ENCODE assay signal across 8 cellular contexts in genomic region chr4:77308843-77309242, GRCh38.
DNase-seq lines count a peak whose midpoint lies in the region; ATAC-seq, FAIRE-seq and TF ChIP-seq lines count a peak whose summit lies in the region.

No MANE protein-coding gene starts in this region.

- H3K23ac ChIP-seq in neuronal stem cell (ENCODE audit: low read depth, low read length, poor library complexity), result no peak overlapping the region

- no peak overlapping the region for H2BK15ac ChIP-seq in neuronal stem cell (ENCODE audit: low read length)

- H2BK12ac ChIP-seq in neuronal stem cell (ENCODE audit: low read length), result no peak overlapping the region

- no peak overlapping the region for H4K8ac ChIP-seq in neuronal stem cell (ENCODE audit: low read depth, low read length)

- no peak for TF ChIP-seq POLR2A in A549 (IDR thresholded peaks at IDR 0.05; ENCODE audit: low read length)
- TF ChIP-seq POLR2A in body of pancreas (IDR thresholded peaks at IDR 0.05), result no peak

- no peak overlapping the region for H2AFZ ChIP-seq in neuronal stem cell (ENCODE audit: low read length)

- TF ChIP-seq CTCF in A549 (IDR thresholded peaks at IDR 0.05) (peak; percentile 40; the same call in 2 of the 3 replicates), GM10266 (IDR thresholded peaks at IDR 0.05; ENCODE audit: control insufficient read depth, insufficient read depth, low read depth, missing control alignments) (peak; percentile 41), body of pancreas (IDR thresholded peaks at IDR 0.05) (peak in 6 of 7 experiments; percentile 29 to 69 (median 57))

- H3K4me1 ChIP-seq in A549, result no peaks in the 10 kb centered on the region
- H3K4me1 ChIP-seq in body of pancreas, result peaks cover 7% of the 10 kb centered on the region
- no peaks in the 10 kb centered on the region for H3K4me1 ChIP-seq in neuronal stem cell (ENCODE audit: control insufficient read depth in 2 of 2, insufficient read depth in 1 of 2, low read depth in 1 of 2, low read length in 2 of 2)

- intact Hi-C loops in body of pancreas (cut with DNase I), result no loop called here

- H2BK120ac ChIP-seq in neuronal stem cell (ENCODE audit: low read depth, low read length), result no peak overlapping the region

- peak; percentile 38 to 50; a peak in 4 of 5 replicates for TF ChIP-seq RAD21 in A549 (conservative IDR thresholded peaks at IDR 0.05 in 1 of 2, IDR thresholded peaks at IDR 0.05 in 1 of 2)

- no peak overlapping the region for H3K14ac ChIP-seq in neuronal stem cell (ENCODE audit: low read length)

- H2AK5ac ChIP-seq in neuronal stem cell (ENCODE audit: low read depth, low read length), result no peak overlapping the region

- DNase-seq in A549 (ENCODE audit: low read depth in 1 of 2, low spot score in 1 of 2) (peak; percentile 21 to 24), GM10266 (ENCODE audit: extremely low spot score) (peak; percentile 31), NAMALWA (ENCODE audit: low spot score) (peak; percentile 68), body of pancreas (peak in 1 of 4 donors; percentile 19), neuronal stem cell (ENCODE audit: low spot score) (peak; percentile 9), GM19240 (ENCODE audit: insufficient read length, low spot score) (no peak), C1 segment of cervical spinal cord (lab: John Stamatoyannopoulos, UW) (no peak)
- DNase-seq in stimulated activated CD4-positive, alpha-beta T cell treated with anti-CD3 and anti-CD28 coated beads, Interleukin-15, amount 100 ng/mL, for 24 hours, result no peak

- H3K9ac ChIP-seq in neuronal stem cell (ENCODE audit: low read depth, low read length, poor library complexity), result no peak overlapping the region

- H3K18ac ChIP-seq in neuronal stem cell (ENCODE audit: low read length), result no peak overlapping the region

- no peaks in the 10 kb centered on the region for H3K27me3 ChIP-seq in body of pancreas
- no peaks in the 10 kb centered on the region for H3K27me3 ChIP-seq in neuronal stem cell (ENCODE audit: control insufficient read depth in 3 of 3, insufficient read depth in 3 of 3, low read depth in 1 of 3, low read length in 3 of 3)

- H3K4me3 ChIP-seq in A549 (no peak overlapping the region), body of pancreas (no peak overlapping the region), neuronal stem cell (ENCODE audit: low read length in 2 of 2) (no peak overlapping the region)

- no peak overlapping the region for H3K4me2 ChIP-seq in A549
- no peak overlapping the region for H3K4me2 ChIP-seq in neuronal stem cell (ENCODE audit: insufficient read depth, low read length, poor library complexity, severe bottlenecking)

- no peaks in the 10 kb centered on the region for H3K9me3 ChIP-seq in A549
- no peaks in the 10 kb centered on the region for H3K9me3 ChIP-seq in body of pancreas
- H3K9me3 ChIP-seq in neuronal stem cell (replicated peaks in 1 of 2; ENCODE audit: control insufficient read depth in 2 of 2, insufficient read depth in 1 of 2, low read depth in 1 of 2, low read length in 2 of 2), result no peaks in the 10 kb centered on the region

- H3K36me3 ChIP-seq in body of pancreas (replicated peaks in 1 of 2; ENCODE audit: insufficient read depth in 1 of 2, low read depth in 2 of 2), result no peaks in the 10 kb centered on the region
- no peaks in the 10 kb centered on the region for H3K36me3 ChIP-seq in neuronal stem cell (replicated peaks in 1 of 2; ENCODE audit: control insufficient read depth in 2 of 2, insufficient read depth in 2 of 2, low read length in 2 of 2)

- H4K91ac ChIP-seq in neuronal stem cell (ENCODE audit: low read depth, low read length, poor library complexity), result no peak overlapping the region

- FAIRE-seq in A549 (lab: Jason Lieb, UNC), result no peak

- H2BK5ac ChIP-seq in neuronal stem cell (ENCODE audit: low read length), result no peak overlapping the region

- no peak overlapping the region for H3K4ac ChIP-seq in neuronal stem cell (ENCODE audit: low read length)

- peak; percentile 74 to 77; a peak in 5 of 6 replicates for ATAC-seq in A549
- peak; percentile 80 for ATAC-seq in body of pancreas

- TF ChIP-seq EP300 in A549 (IDR thresholded peaks at IDR 0.05), result no peak

- POLR2A ChIA-PET in A549 (lab: Yijun Ruan, JAX), result no interaction called here

- WGBS in A549 (ENCODE audit: missing lambda C conversion rate), result 0% methylated on average over 1 of the region's 1 CpG
- 10 to 17% methylated on average over 1 of the region's 1 CpG for WGBS in body of pancreas, 2 donors
- WGBS in neuronal stem cell (ENCODE audit: extremely low coverage in 2 of 2, insufficient read length in 2 of 2, insufficient replicate concordance in 1 of 2), 2 donors, result no CpG with 5 or more reads among the region's 1 CpG

- H3K79me1 ChIP-seq in neuronal stem cell (ENCODE audit: low read depth, low read length), result no peaks in the 10 kb centered on the region

- H3K27ac ChIP-seq in A549 (no peak overlapping the region), body of pancreas (no peak overlapping the region), neuronal stem cell (replicated peaks; ENCODE audit: low read length) (no peak overlapping the region)

- CTCF ChIA-PET in A549 (lab: Yijun Ruan, JAX), result interaction anchor here (0.6 to 1.9 kb wide), 10 partner anchors 8 to 213 kb away, joined by 3 to 5 read pairs (median 3); no protein-coding TSS in a partner anchor

TF ChIP-seq in A549, 52 proteins besides CTCF, POLR2A, EP300 and RAD21:
- TF ChIP-seq FOSB (CRISPR knock-in tag; IDR thresholded peaks at IDR 0.05) (no peak), CHD2 (IDR thresholded peaks at IDR 0.05; ENCODE audit: low read length, partially characterized antibody) (no peak), RCOR1 (IDR thresholded peaks at IDR 0.05; ENCODE audit: low read depth, low read length) (no peak), CBX8 (IDR thresholded peaks at IDR 0.05) (no peak), NR3C1 (IDR thresholded peaks at IDR 0.05) (no peak), NFE2L2 (conservative IDR thresholded peaks at IDR 0.05; ENCODE audit: low read length) (no peak), KDM5A (IDR thresholded peaks at IDR 0.05) (no peak), NPAS2 (CRISPR knock-in tag; IDR thresholded peaks at IDR 0.05; ENCODE audit: borderline replicate concordance) (no peak), HEYL (CRISPR knock-in tag; IDR thresholded peaks at IDR 0.05) (no peak), HOXA7 (CRISPR knock-in tag; IDR thresholded peaks at IDR 0.05) (no peak), FOXS1 (CRISPR knock-in tag; IDR thresholded peaks at IDR 0.05) (no peak), RFX5 (IDR thresholded peaks at IDR 0.05) (no peak), ELK1 (IDR thresholded peaks at IDR 0.05; ENCODE audit: low read depth, low read length) (no peak)
- TF ChIP-seq, protein P1, sequence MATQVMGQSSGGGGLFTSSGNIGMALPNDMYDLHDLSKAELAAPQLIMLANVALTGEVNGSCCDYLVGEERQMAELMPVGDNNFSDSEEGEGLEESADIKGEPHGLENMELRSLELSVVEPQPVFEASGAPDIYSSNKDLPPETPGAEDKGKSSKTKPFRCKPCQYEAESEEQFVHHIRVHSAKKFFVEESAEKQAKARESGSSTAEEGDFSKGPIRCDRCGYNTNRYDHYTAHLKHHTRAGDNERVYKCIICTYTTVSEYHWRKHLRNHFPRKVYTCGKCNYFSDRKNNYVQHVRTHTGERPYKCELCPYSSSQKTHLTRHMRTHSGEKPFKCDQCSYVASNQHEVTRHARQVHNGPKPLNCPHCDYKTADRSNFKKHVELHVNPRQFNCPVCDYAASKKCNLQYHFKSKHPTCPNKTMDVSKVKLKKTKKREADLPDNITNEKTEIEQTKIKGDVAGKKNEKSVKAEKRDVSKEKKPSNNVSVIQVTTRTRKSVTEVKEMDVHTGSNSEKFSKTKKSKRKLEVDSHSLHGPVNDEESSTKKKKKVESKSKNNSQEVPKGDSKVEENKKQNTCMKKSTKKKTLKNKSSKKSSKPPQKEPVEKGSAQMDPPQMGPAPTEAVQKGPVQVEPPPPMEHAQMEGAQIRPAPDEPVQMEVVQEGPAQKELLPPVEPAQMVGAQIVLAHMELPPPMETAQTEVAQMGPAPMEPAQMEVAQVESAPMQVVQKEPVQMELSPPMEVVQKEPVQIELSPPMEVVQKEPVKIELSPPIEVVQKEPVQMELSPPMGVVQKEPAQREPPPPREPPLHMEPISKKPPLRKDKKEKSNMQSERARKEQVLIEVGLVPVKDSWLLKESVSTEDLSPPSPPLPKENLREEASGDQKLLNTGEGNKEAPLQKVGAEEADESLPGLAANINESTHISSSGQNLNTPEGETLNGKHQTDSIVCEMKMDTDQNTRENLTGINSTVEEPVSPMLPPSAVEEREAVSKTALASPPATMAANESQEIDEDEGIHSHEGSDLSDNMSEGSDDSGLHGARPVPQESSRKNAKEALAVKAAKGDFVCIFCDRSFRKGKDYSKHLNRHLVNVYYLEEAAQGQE (IDR thresholded peaks at IDR 0.05), result no peak

Comparison
In these comparisons a context has a peak if more than half of its experiments do, and no peak if none do; other contexts are left out.
1. DNase-seq: peak in A549 (2 of 2), GM10266 (single experiment), NAMALWA (single experiment) and neuronal stem cell (single experiment); none in GM19240 (single experiment), stimulated activated CD4-positive, alpha-beta T cell treated with anti-CD3 and anti-CD28 coated beads, Interleukin-15, amount 100 ng/mL, for 24 hours (single experiment) and C1 segment of cervical spinal cord (0 of 14).
2. Peak in every context shown above with its lines, with median percentiles within 50 percentile points of each other: CTCF ChIP-seq.